33 cellular contexts compared by ENCODE assay signal in genomic region chr7:124179641-124180040, GRCh38.
"Had no signal": no experiment of that assay in that cellular context is flagged by ENCODE, and none has a peak within 500 bp of the region (broad histone marks: within the 10 kb centered on the region; RNA-seq: fewer than 3 reads in every experiment).

No MANE protein-coding gene starts in this region.

- H3K27ac ChIP-seq: adrenal gland, body of pancreas, brain microvascular endothelial cell, breast epithelium, VCaP had no signal

- H3K36me3 ChIP-seq: adrenal gland, brain microvascular endothelial cell, breast epithelium had no signal

- ATAC-seq: activated CD8-positive, alpha-beta T cell treated with anti-CD3 and anti-CD28 coated beads for 36 hours; activated naive CD4-positive, alpha-beta T cell treated with anti-CD3 and anti-CD28 coated beads, Interleukin-2, amount 50 U/mL, for 72 hours; activated T-cell treated with anti-CD3 and anti-CD28 coated beads, Interleukin-2, amount 50 U/mL, for 4 hours; activated T-cell treated with anti-CD3 and anti-CD28 coated beads, Interleukin-2, amount 50 U/mL, for 72 hours; activated T-helper 17 cell treated with anti-CD3 and anti-CD28 coated beads, Interleukin-2, amount 50 U/mL, for 72 hours; body of pancreas had no signal

- H3K9me3 ChIP-seq: adrenal gland, body of pancreas, breast epithelium had no signal

- H3K4me3 ChIP-seq: adrenal gland, body of pancreas, breast epithelium had no signal

- H3K27me3 ChIP-seq: adrenal gland, body of pancreas, brain microvascular endothelial cell, breast epithelium had no signal

- H3K4me1 ChIP-seq: adrenal gland, body of pancreas, breast epithelium had no signal

- DNase-seq: activated B cell treated with CpG ODN at 0.5 μM for 24 hours; activated CD4-positive, alpha-beta memory T cell treated with anti-CD3 and anti-CD28 coated beads for 36 hours; activated CD4-positive, alpha-beta T cell treated with anti-CD3 and anti-CD28 coated beads for 4 hours; activated CD4-positive, alpha-beta T cell treated with anti-CD3 and anti-CD28 coated beads, Interleukin-2, amount 10 ng/mL, durations not matched to agents 24 days and 14 days; activated CD4-positive, alpha-beta T cell treated with anti-CD3 and anti-CD28 coated beads, Interleukin-2, amount 50 U/mL, for 1 hour; activated CD4-positive, alpha-beta T cell treated with anti-CD3 and anti-CD28 coated beads, Interleukin-2, amount 50 U/mL, for 4 hours; activated CD4-positive, CD25-positive, alpha-beta regulatory T cell treated with anti-CD3 and anti-CD28 coated beads, Interleukin-2, amount 50 U/mL, for 72 hours; activated CD8-positive, alpha-beta memory T cell treated with anti-CD3 and anti-CD28 coated beads, Interleukin-2, amount 50 U/mL, for 4 hours; activated CD8-positive, alpha-beta T cell treated with anti-CD3 and anti-CD28 coated beads for 36 hours; activated effector memory CD4-positive, alpha-beta T cell treated with anti-CD3 and anti-CD28 coated beads, Interleukin-2, amount 50 U/mL, for 16 hours; activated gamma-delta T cell treated with Interleukin-2 at 50 U/mL for 16 hours; activated naive CD4-positive, alpha-beta T cell; activated naive CD4-positive, alpha-beta T cell treated with anti-CD3 and anti-CD28 coated beads for 36 hours; activated naive CD4-positive, alpha-beta T cell treated with anti-CD3 and anti-CD28 coated beads, Interleukin-2, amount 50 U/mL, for 16 hours; activated naive CD8-positive, alpha-beta T cell treated with anti-CD3 and anti-CD28 coated beads for 36 hours; activated T-cell treated with anti-CD3 and anti-CD28 coated beads for 4 hours; activated T-cell treated with anti-CD3 and anti-CD28 coated beads, Interleukin-2, amount 50 U/mL, for 1 hour; activated T-cell treated with anti-CD3 and anti-CD28 coated beads, Interleukin-2, amount 50 U/mL, for 4 hours; activated T-cell treated with anti-CD3 and anti-CD28 coated beads, Interleukin-2, amount 50 U/mL, for 72 hours; adrenal gland; amniotic stem cell; aorta; body of pancreas; brain microvascular endothelial cell; caudate nucleus; cerebellar nuclear complex; T-helper 1 cell; T-helper 2 cell; T-helper 9 cell had no signal
